21 cellular contexts compared by ENCODE assay signal in the genomic region with DNA sequence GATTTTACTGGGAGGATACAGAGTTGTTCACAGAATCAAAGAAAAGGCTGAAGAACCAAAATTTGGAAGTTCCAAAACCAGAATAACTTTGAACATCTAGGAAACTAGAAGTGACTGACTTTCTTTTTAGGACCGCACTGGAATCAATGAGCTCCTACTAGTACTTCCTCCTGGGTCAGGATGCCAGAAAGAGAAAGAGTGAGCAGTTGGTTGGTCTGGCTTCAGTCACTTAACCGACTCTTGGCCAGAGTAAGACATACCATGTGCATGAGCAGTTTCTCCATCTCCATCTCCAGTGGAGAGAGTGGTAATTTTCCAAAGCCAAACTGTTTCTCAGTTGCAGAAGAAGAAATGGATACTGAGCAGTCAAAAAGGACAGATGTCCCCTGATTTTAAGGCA.
DNase-seq lines count a peak whose midpoint lies in the region; ATAC-seq lines count a peak whose summit lies in the region.
"Had no signal": no experiment of that assay in that cellular context is flagged by ENCODE, and none has a peak within 500 bp of the region (broad histone marks: within the 10 kb centered on the region; RNA-seq: fewer than 3 reads in every experiment).

No MANE protein-coding gene starts in this region.

- ATAC-seq in GM21529 (IDR thresholded peaks at IDR 0.05; ENCODE audit: unreplicated experiment), result no peak
- ATAC-seq: HCT116, mucosa of descending colon had no signal

- DNase-seq in AG08396 (ENCODE audit: low spot score) (peak; percentile 79), HCEC 1CT (peak; percentile 62), amniotic epithelial cell (ENCODE audit: low read depth) (peak; percentile 72), iris pigment epithelial cell (ENCODE audit: low read depth) (peak; percentile 80), HPDE6-E6E7 (ENCODE audit: extremely low spot score) (no peak), NCI-H345 treated with DMSO at 0.1 percent for 48 hours (lab: John Stamatoyannopoulos, UW; ENCODE audit: unreplicated experiment) (no peak), germinal center (ENCODE audit: low spot score) (no peak)
- DNase-seq: activated CD8-positive, alpha-beta memory T cell treated with anti-CD3 and anti-CD28 coated beads, Interleukin-2, amount 50 U/mL, for 48 hours; activated naive CD4-positive, alpha-beta T cell treated with Interleukin-2 at 50 U/mL for 16 hours; DMS53; heart left ventricle; Kasumi-1; mucosa of descending colon; NCI-H2081; NCI-H748 treated with DMSO at 0.1 percent for 48 hours; pancreas; Right ventricle myocardium superior; small intestine; stimulated activated naive CD4-positive, alpha-beta T cell had no signal

Comparison
In these comparisons a context has a peak if more than half of its experiments do, and no peak if none do; other contexts are left out.
1. DNase-seq: peak in AG08396 (single experiment), HCEC 1CT (single experiment), amniotic epithelial cell (single experiment) and iris pigment epithelial cell (single experiment); none in HPDE6-E6E7 (single experiment), NCI-H345 treated with DMSO at 0.1 percent for 48 hours (single experiment) and germinal center (single experiment).